In genomic region chr17:82020874-82021727, GRCh38 we compare ENCODE assay signal across 1 cellular context.
TF ChIP-seq lines count a peak whose summit lies in the region.

No MANE protein-coding gene starts in this region.

TF ChIP-seq in H1, 55 proteins besides CTCF, POLR2A, EP300 and RAD21:
- TF ChIP-seq KDM4A (IDR thresholded peaks at IDR 0.05; ENCODE audit: low read depth, low read length, severe bottlenecking) (no peak), NRF1 (IDR thresholded peaks at IDR 0.05; ENCODE audit: low read depth, low read length) (no peak), ZNF274 (IDR thresholded peaks at IDR 0.05; ENCODE audit: borderline replicate concordance, extremely low read depth, low read length) (no peak), JUND (IDR thresholded peaks at IDR 0.05; ENCODE audit: low read length) (no peak)
